17 cellular contexts compared by ENCODE assay signal in the genomic region with DNA sequence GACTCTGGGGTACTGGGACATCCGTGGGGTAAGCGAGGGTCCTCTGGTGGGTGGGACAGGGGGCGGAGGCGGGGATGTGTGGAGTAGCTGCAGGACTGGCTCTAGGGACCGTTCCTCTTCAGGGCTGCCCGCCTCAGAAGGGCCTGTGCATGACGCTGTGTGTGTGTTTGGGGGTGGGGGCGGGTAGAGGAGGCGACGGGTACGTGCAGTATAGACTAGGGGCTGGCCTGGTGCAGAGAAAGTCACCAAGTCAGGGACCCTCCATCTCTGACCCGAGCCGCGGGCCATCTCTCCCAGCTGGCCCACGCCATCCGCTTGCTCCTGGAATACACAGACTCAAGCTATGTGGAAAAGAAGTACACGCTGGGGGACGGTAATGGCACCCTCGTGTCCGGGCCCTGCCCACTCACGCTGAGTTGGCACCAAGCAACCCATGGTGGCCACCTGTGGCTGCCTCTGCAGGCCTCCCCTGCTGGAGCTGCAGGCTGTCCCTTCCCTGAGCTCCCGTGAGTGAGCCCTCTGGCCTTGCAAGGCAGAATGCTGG. TPM values are rescaled to one million over a fixed set of nuclear protein-coding genes. Genes with fewer than 3 reads are reported as not detected.
DNase-seq lines count a peak whose midpoint lies in the region; ATAC-seq and TF ChIP-seq lines count a peak whose summit lies in the region.
"Had no signal": no experiment of that assay in that cellular context is flagged by ENCODE, and none has a peak within 500 bp of the region (broad histone marks: within the 10 kb centered on the region; RNA-seq: fewer than 3 reads in every experiment).

No MANE protein-coding gene starts in this region.

- H3K27me3 Mint-ChIP-seq in dendritic cell treated with granulocyte-macrophage colony-stimulating factor and Interleukin-4, amounts not matched to agents 40 ng/mL and 50 ng/mL, for 4 days: peaks cover 13% of the 10 kb centered on the region
- H3K27me3 Mint-ChIP-seq in stimulated activated naive B cell treated with anti-CD40 and anti-IgM and Interleukin-4, amounts not matched to agents 10 μg/mL and 1 μg/mL and 100 μg/mL, for 72 hours: peaks cover 21 to 30% of the 10 kb centered on the region in 2 donors

- H3K79me2 ChIP-seq in GM23248 (ENCODE audit: insufficient read depth): no peaks in the 10 kb centered on the region
- H3K79me2 ChIP-seq in hepatocyte: no peaks in the 10 kb centered on the region

- H3K9me3 Mint-ChIP-seq in dendritic cell treated with granulocyte-macrophage colony-stimulating factor and Interleukin-4, amounts not matched to agents 40 ng/mL and 50 ng/mL, for 4 days: peaks cover 25% of the 10 kb centered on the region
- H3K9me3 Mint-ChIP-seq in stimulated activated naive B cell treated with anti-CD40 and anti-IgM and Interleukin-4, amounts not matched to agents 10 μg/mL and 1 μg/mL and 100 μg/mL, for 72 hours: peaks cover 5 to 12% of the 10 kb centered on the region in 2 donors
- H3K9me3 Mint-ChIP-seq: central memory CD8-positive, alpha-beta T cell had no signal

- H3K27ac ChIP-seq in GM23248 (no peak overlapping the region), hepatocyte (no peak overlapping the region)

- no peak for TF ChIP-seq CTCF in hepatocyte (IDR thresholded peaks at IDR 0.05; ENCODE audit: poor library complexity)

- H3K36me3 Mint-ChIP-seq in dendritic cell treated with granulocyte-macrophage colony-stimulating factor and Interleukin-4, amounts not matched to agents 40 ng/mL and 50 ng/mL, for 4 days (ENCODE audit: low read depth): peaks cover 6% of the 10 kb centered on the region
- peaks cover 13 to 16% of the 10 kb centered on the region in 2 donors for H3K36me3 Mint-ChIP-seq in stimulated activated naive B cell treated with anti-CD40 and anti-IgM and Interleukin-4, amounts not matched to agents 10 μg/mL and 1 μg/mL and 100 μg/mL, for 72 hours

- H2AFZ ChIP-seq in GM23248 (peak overlapping the region; percentile 86), hepatocyte (no peak overlapping the region)

- no peaks in the 10 kb centered on the region for H3K4me1 ChIP-seq in GM23248 (ENCODE audit: insufficient read depth)
- H3K4me1 ChIP-seq in hepatocyte (ENCODE audit: insufficient read depth): no peaks in the 10 kb centered on the region

- DNase-seq in GM23248 (no peak), left kidney (ENCODE audit: low read depth, low spot score) (peak; percentile 36), ureter (ENCODE audit: low spot score) (no peak), NCI-H446 treated with DMSO at 0.1 percent for 48 hours (lab: John Stamatoyannopoulos, UW) (no peak), hepatocyte (ENCODE audit: low spot score) (no peak), islet precursor cell (no peak)
- no peak for DNase-seq in stimulated activated naive B cell treated with anti-CD40 and anti-IgM and Interleukin-4, amounts not matched to agents 10 μg/mL and 1 μg/mL and 100 μg/mL, for 72 hours
- DNase-seq: activated CD4-positive, alpha-beta memory T cell treated with anti-CD3 and anti-CD28 coated beads for 36 hours; Calu3; NCI-H1048; NCI-H345; stimulated activated CD4-positive, alpha-beta T cell treated with anti-CD3 and anti-CD28 coated beads, Interleukin-1b, Interleukin-23, amount 100 ng/mL, for 48 hours; stimulated activated naive CD4-positive, alpha-beta T cell treated with Interleukin-2 at 50 U/mL for 16 hours had no signal

- in situ Hi-C loops in GM23248 (cut with MboI): no loop called here

- H3K27me3 ChIP-seq in GM23248 (replicated peaks; ENCODE audit: insufficient read depth) (no peaks in the 10 kb centered on the region), hepatocyte (no peaks in the 10 kb centered on the region)

- no peaks in the 10 kb centered on the region for H3K9me3 ChIP-seq in GM23248 (ENCODE audit: low read depth)
- H3K9me3 ChIP-seq in hepatocyte (ENCODE audit: low read depth): no peaks in the 10 kb centered on the region

- peak overlapping the region; percentile 60 for H3K9ac ChIP-seq in GM23248

- no peaks in the 10 kb centered on the region for H4K20me1 ChIP-seq in GM23248 (ENCODE audit: insufficient read depth)
- no peaks in the 10 kb centered on the region for H4K20me1 ChIP-seq in hepatocyte (ENCODE audit: insufficient read depth, poor library complexity, severe bottlenecking)

- H3K4me2 ChIP-seq in GM23248 (ENCODE audit: unreplicated experiment) (peak overlapping the region; percentile 78), hepatocyte (no peak overlapping the region)

- peak; percentile 34 to 54 for ATAC-seq in stimulated activated naive B cell treated with anti-CD40 and anti-IgM and Interleukin-4, amounts not matched to agents 10 μg/mL and 1 μg/mL and 100 μg/mL, for 72 hours (replicated peaks)
- ATAC-seq: esophagus mucosa had no signal

- H3K9me2 ChIP-seq in GM23248 (ENCODE audit: insufficient read depth) (no peaks in the 10 kb centered on the region), hepatocyte (replicated peaks; ENCODE audit: insufficient read depth) (no peaks in the 10 kb centered on the region)

- WGBS in GM23248 (ENCODE audit: low coverage in 1 of 2, low lambda C conversion rate in 2 of 2, missing lambda C conversion rate in 2 of 2), 2 experiments: 12 to 13% methylated on average over 11 to 22 of the region's 22 CpGs
- 95% methylated on average over 11 of the region's 22 CpGs for WGBS in hepatocyte (ENCODE audit: low lambda C conversion rate, missing lambda C conversion rate)

- intact Hi-C loops in dendritic cell treated with granulocyte-macrophage colony-stimulating factor and Interleukin-4, amounts not matched to agents 40 ng/mL and 50 ng/mL, for 4 days (cut with micrococcal nuclease): no loop called here

- H3K27ac Mint-ChIP-seq in dendritic cell treated with granulocyte-macrophage colony-stimulating factor and Interleukin-4, amounts not matched to agents 40 ng/mL and 50 ng/mL, for 4 days: no peak overlapping the region
- no peak overlapping the region for H3K27ac Mint-ChIP-seq in stimulated activated naive B cell treated with anti-CD40 and anti-IgM and Interleukin-4, amounts not matched to agents 10 μg/mL and 1 μg/mL and 100 μg/mL, for 72 hours
- H3K27ac Mint-ChIP-seq: activated CD4-positive, alpha-beta memory T cell treated with anti-CD3 and anti-CD28 coated beads for 36 hours had no signal

- no peaks in the 10 kb centered on the region for H3F3A ChIP-seq in GM23248 (ENCODE audit: insufficient read depth)

- H3K4me3 ChIP-seq in GM23248: peak overlapping the region; percentile 70
- H3K4me3 ChIP-seq in hepatocyte: no peak overlapping the region

- H3K36me3 ChIP-seq in GM23248 (ENCODE audit: low read depth) (no peaks in the 10 kb centered on the region), hepatocyte (replicated peaks; ENCODE audit: insufficient read depth, low read depth) (no peaks in the 10 kb centered on the region)

- H3K4me3 Mint-ChIP-seq in dendritic cell treated with granulocyte-macrophage colony-stimulating factor and Interleukin-4, amounts not matched to agents 40 ng/mL and 50 ng/mL, for 4 days: peak overlapping the region; percentile 58
- peak overlapping the region; percentile 46 to 75 for H3K4me3 Mint-ChIP-seq in stimulated activated naive B cell treated with anti-CD40 and anti-IgM and Interleukin-4, amounts not matched to agents 10 μg/mL and 1 μg/mL and 100 μg/mL, for 72 hours
- H3K4me3 Mint-ChIP-seq: activated CD4-positive, alpha-beta memory T cell treated with anti-CD3 and anti-CD28 coated beads for 36 hours; central memory CD8-positive, alpha-beta T cell had no signal

- H3K4me1 Mint-ChIP-seq in dendritic cell treated with granulocyte-macrophage colony-stimulating factor and Interleukin-4, amounts not matched to agents 40 ng/mL and 50 ng/mL, for 4 days (ENCODE audit: low read depth): peaks cover 9% of the 10 kb centered on the region
- peaks cover 3 to 12% of the 10 kb centered on the region in 2 donors for H3K4me1 Mint-ChIP-seq in stimulated activated naive B cell treated with anti-CD40 and anti-IgM and Interleukin-4, amounts not matched to agents 10 μg/mL and 1 μg/mL and 100 μg/mL, for 72 hours
- H3K4me1 Mint-ChIP-seq: central memory CD8-positive, alpha-beta T cell had no signal

RNA-seq across cellular contexts. Expression of a gene that starts 0.3 kb away (rescaled TPM):
- 1.5 and 2.4 TPM in 2 replicates for total RNA-seq in GM23248 (2014; rRNA removed; shearing (Covaris generic))
- polyA plus RNA-seq in GM23248 (2016; fragmentation: Nextera tagmentation; extraction: Ambion mirVana) (2.5 and 3.8 TPM in 2 replicates), hepatocyte (1.2 and 1.6 TPM in 2 replicates)
- total RNA-seq in ureter (11.6 TPM), hepatocyte (0.12 and 3.0 TPM in 2 replicates)
- total RNA-seq: activated CD4-positive, alpha-beta memory T cell treated with anti-CD3 and anti-CD28 coated beads for 36 hours; Calu3; kidney epithelial cell had no signal

RNA-seq across cellular contexts. Expression of a gene that starts 24.8 kb away (rescaled TPM):
- total RNA-seq in GM23248 (2014; rRNA removed; shearing (Covaris generic)): not detected in 2 replicates
- not detected in 2 replicates for polyA plus RNA-seq in GM23248 (2016; fragmentation: Nextera tagmentation; extraction: Ambion mirVana)
- total RNA-seq in ureter: not detected
- total RNA-seq in hepatocyte: 19.9 and 21.1 TPM in 2 replicates
- polyA plus RNA-seq in hepatocyte: 44.3 and 47.4 TPM in 2 replicates
- total RNA-seq: esophagus mucosa had no signal

RNA-seq across cellular contexts. Expression of a gene that starts 28.4 kb away (rescaled TPM):
- total RNA-seq in GM23248 (2014; rRNA removed; shearing (Covaris generic)): 28.7 and 30.0 TPM in 2 replicates
- 75.2 and 81.0 TPM in 2 replicates for polyA plus RNA-seq in GM23248 (2016; fragmentation: Nextera tagmentation; extraction: Ambion mirVana)
- 55.6 TPM for total RNA-seq in ureter
- 297 and 337 TPM in 2 replicates for total RNA-seq in hepatocyte
- polyA plus RNA-seq in hepatocyte: 905 and 962 TPM in 2 replicates

RNA-seq across cellular contexts. Expression of a gene that starts 44.5 kb away (rescaled TPM):
- 19.7 and 27.7 TPM in 2 replicates for total RNA-seq in GM23248 (2014; rRNA removed; shearing (Covaris generic))
- polyA plus RNA-seq in GM23248 (2016; fragmentation: Nextera tagmentation; extraction: Ambion mirVana) (40.1 and 41.2 TPM in 2 replicates), hepatocyte (91.4 and 106 TPM in 2 replicates)
- total RNA-seq in ureter (104 TPM), hepatocyte (46.5 and 48.7 TPM in 2 replicates)

RNA-seq across cellular contexts. Expression of a gene that starts 51.3 kb away (rescaled TPM):
- not detected in 2 replicates for total RNA-seq in GM23248 (2014; rRNA removed; shearing (Covaris generic))
- polyA plus RNA-seq in GM23248 (2016; fragmentation: Nextera tagmentation; extraction: Ambion mirVana): not detected in 2 replicates
- 0.55 TPM for total RNA-seq in ureter
- total RNA-seq in hepatocyte: 40.2 and 48.1 TPM in 2 replicates
- polyA plus RNA-seq in hepatocyte: 97.3 and 105 TPM in 2 replicates
- total RNA-seq: activated CD4-positive, alpha-beta memory T cell treated with anti-CD3 and anti-CD28 coated beads for 36 hours; esophagus mucosa had no signal

Comparison
In these comparisons a context has a peak if more than half of its experiments do, and no peak if none do; other contexts are left out.
1. RNA of a gene that starts 24.8 kb away (total RNA-seq): 19.9 to 21.1 TPM in hepatocyte; not detected in GM23248 and not detected in ureter (single experiment); every median in the first group is over 10 times any median in the second.